8 cellular contexts compared by ENCODE assay signal in genomic region chr17:28841901-28842281, GRCh38. TPM values are rescaled to one million over a fixed set of nuclear protein-coding genes. Genes with fewer than 3 reads are reported as not detected.
DNase-seq lines count a peak whose midpoint lies in the region; ATAC-seq and TF ChIP-seq lines count a peak whose summit lies in the region.

No MANE protein-coding gene starts in this region.

- intact Hi-C loops in dendritic cell treated with granulocyte-macrophage colony-stimulating factor and Interleukin-4, amounts not matched to agents 40 ng/mL and 50 ng/mL, for 4 days (cut with micrococcal nuclease): no loop called here
- intact Hi-C loops in natural killer cell (cut with micrococcal nuclease): loop anchor here (1.0 to 10.0 kb wide), 4 partner anchors 12 to 111 kb away; partner anchors contain the start of gene FLOT2

- H3K27me3 Mint-ChIP-seq in dendritic cell treated with granulocyte-macrophage colony-stimulating factor and Interleukin-4, amounts not matched to agents 40 ng/mL and 50 ng/mL, for 4 days: no peaks in the 10 kb centered on the region
- no peaks in the 10 kb centered on the region for H3K27me3 Mint-ChIP-seq in natural killer cell (ENCODE audit: low read depth in 2 of 2)

- TF ChIP-seq POLR2A in NB4 (IDR thresholded peaks at IDR 0.05; ENCODE audit: extremely low read depth, insufficient read length): no peak

- DNase-seq in GM13977 (ENCODE audit: low spot score) (peak; percentile 44), NB4 (ENCODE audit: low read depth) (no peak), natural killer cell (no peak), NCI-H2107 (lab: John Stamatoyannopoulos, UW) (no peak), GF-D8 (lab: John Stamatoyannopoulos, UW) (no peak)
- DNase-seq in stimulated activated CD4-positive, alpha-beta T cell treated with anti-CD3 and anti-CD28 coated beads, Interleukin-4, amount 100 ng/mL, for 1 hour: no peak

- peak overlapping the region; percentile 85 for H3K27ac Mint-ChIP-seq in dendritic cell treated with granulocyte-macrophage colony-stimulating factor and Interleukin-4, amounts not matched to agents 40 ng/mL and 50 ng/mL, for 4 days
- peak overlapping the region; percentile 92 to 99 for H3K27ac Mint-ChIP-seq in natural killer cell

- no peak for TF ChIP-seq CTCF in GM13977 (IDR thresholded peaks at IDR 0.05; ENCODE audit: extremely low read depth, insufficient read depth, missing control alignments)
- no peak for TF ChIP-seq CTCF in NB4 (IDR thresholded peaks at IDR 0.05; ENCODE audit: low read depth, low read length)
- TF ChIP-seq CTCF in natural killer cell (IDR thresholded peaks at IDR 0.05): no peak

- H3K9me3 Mint-ChIP-seq in dendritic cell treated with granulocyte-macrophage colony-stimulating factor and Interleukin-4, amounts not matched to agents 40 ng/mL and 50 ng/mL, for 4 days: no peaks in the 10 kb centered on the region
- H3K9me3 Mint-ChIP-seq in natural killer cell: no peaks in the 10 kb centered on the region

- H3K4me3 ChIP-seq in NB4 (ENCODE audit: low read depth, low read length): peak overlapping the region; percentile 73

- H3K4me3 Mint-ChIP-seq in dendritic cell treated with granulocyte-macrophage colony-stimulating factor and Interleukin-4, amounts not matched to agents 40 ng/mL and 50 ng/mL, for 4 days: peak overlapping the region; percentile 94
- peak overlapping the region; percentile 94 for H3K4me3 Mint-ChIP-seq in natural killer cell

- peak in 2 of 3 donors; percentile 3 for ATAC-seq in natural killer cell
- no peak for ATAC-seq in GM21367 (IDR thresholded peaks at IDR 0.05; ENCODE audit: unreplicated experiment)

- in situ Hi-C loops in GM13977 (cut with MboI; ENCODE audit: low pct_unique_long_range_greater_than_20kb, low sequenced_read_pairs, unreplicated experiment): no loop called here

- H3K4me1 Mint-ChIP-seq in dendritic cell treated with granulocyte-macrophage colony-stimulating factor and Interleukin-4, amounts not matched to agents 40 ng/mL and 50 ng/mL, for 4 days (ENCODE audit: low read depth): peaks cover 8% of the 10 kb centered on the region
- H3K4me1 Mint-ChIP-seq in natural killer cell: peaks cover 13 to 21% of the 10 kb centered on the region in 2 donors

- H3K36me3 Mint-ChIP-seq in dendritic cell treated with granulocyte-macrophage colony-stimulating factor and Interleukin-4, amounts not matched to agents 40 ng/mL and 50 ng/mL, for 4 days (ENCODE audit: low read depth): peaks cover 8% of the 10 kb centered on the region
- H3K36me3 Mint-ChIP-seq in natural killer cell: no peaks in the 10 kb centered on the region

RNA-seq across cellular contexts. Expression of gene FAM222B, which starts 0.7 kb away (rescaled TPM):
- 10 to 100 TPM; 16.9 to 26.0 (median 20.0) TPM for total RNA-seq in natural killer cell

RNA-seq across cellular contexts. Expression of gene ERAL1, which starts 12.9 kb away (rescaled TPM):
- total RNA-seq in natural killer cell: 10 to 100 TPM; 20.9 to 35.2 (median 27.3) TPM

RNA-seq across cellular contexts. Expression of gene FLOT2, which starts 55.6 kb away (rescaled TPM):
- 100 to 1,000 TPM; 132 to 152 (median 152) TPM for total RNA-seq in natural killer cell
